1 cellular context compared by ENCODE assay signal in genomic region chr19:8513687-8514504, GRCh38.
A peak's percentile ranks its signal among the peaks of the same experiment; 100 is the strongest.
TF ChIP-seq lines count a peak whose summit lies in the region.

ZNF414 (minus strand) TSS chr19:8514167; CDS start chr19:8514046, 121 bp downstream.

TF ChIP-seq in HepG2, 621 proteins besides CTCF, POLR2A, EP300 and RAD21 (continued from another document and continues in another):
- TF ChIP-seq, protein P1, sequence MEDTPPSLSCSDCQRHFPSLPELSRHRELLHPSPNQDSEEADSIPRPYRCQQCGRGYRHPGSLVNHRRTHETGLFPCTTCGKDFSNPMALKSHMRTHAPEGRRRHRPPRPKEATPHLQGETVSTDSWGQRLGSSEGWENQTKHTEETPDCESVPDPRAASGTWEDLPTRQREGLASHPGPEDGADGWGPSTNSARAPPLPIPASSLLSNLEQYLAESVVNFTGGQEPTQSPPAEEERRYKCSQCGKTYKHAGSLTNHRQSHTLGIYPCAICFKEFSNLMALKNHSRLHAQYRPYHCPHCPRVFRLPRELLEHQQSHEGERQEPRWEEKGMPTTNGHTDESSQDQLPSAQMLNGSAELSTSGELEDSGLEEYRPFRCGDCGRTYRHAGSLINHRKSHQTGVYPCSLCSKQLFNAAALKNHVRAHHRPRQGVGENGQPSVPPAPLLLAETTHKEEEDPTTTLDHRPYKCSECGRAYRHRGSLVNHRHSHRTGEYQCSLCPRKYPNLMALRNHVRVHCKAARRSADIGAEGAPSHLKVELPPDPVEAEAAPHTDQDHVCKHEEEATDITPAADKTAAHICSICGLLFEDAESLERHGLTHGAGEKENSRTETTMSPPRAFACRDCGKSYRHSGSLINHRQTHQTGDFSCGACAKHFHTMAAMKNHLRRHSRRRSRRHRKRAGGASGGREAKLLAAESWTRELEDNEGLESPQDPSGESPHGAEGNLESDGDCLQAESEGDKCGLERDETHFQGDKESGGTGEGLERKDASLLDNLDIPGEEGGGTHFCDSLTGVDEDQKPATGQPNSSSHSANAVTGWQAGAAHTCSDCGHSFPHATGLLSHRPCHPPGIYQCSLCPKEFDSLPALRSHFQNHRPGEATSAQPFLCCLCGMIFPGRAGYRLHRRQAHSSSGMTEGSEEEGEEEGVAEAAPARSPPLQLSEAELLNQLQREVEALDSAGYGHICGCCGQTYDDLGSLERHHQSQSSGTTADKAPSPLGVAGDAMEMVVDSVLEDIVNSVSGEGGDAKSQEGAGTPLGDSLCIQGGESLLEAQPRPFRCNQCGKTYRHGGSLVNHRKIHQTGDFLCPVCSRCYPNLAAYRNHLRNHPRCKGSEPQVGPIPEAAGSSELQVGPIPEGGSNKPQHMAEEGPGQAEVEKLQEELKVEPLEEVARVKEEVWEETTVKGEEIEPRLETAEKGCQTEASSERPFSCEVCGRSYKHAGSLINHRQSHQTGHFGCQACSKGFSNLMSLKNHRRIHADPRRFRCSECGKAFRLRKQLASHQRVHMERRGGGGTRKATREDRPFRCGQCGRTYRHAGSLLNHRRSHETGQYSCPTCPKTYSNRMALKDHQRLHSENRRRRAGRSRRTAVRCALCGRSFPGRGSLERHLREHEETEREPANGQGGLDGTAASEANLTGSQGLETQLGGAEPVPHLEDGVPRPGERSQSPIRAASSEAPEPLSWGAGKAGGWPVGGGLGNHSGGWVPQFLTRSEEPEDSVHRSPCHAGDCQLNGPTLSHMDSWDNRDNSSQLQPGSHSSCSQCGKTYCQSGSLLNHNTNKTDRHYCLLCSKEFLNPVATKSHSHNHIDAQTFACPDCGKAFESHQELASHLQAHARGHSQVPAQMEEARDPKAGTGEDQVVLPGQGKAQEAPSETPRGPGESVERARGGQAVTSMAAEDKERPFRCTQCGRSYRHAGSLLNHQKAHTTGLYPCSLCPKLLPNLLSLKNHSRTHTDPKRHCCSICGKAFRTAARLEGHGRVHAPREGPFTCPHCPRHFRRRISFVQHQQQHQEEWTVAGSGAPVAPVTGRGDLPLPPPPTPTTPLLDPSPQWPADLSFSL (CRISPR knock-in tag; IDR thresholded peaks at IDR 0.05): no peak
- TF ChIP-seq ZNF501 (CRISPR knock-in tag; IDR thresholded peaks at IDR 0.05) (peak; percentile 79), ZFP90 (CRISPR knock-in tag; IDR thresholded peaks at IDR 0.05; ENCODE audit: borderline replicate concordance) (peak; percentile 72; the same call in 1 of the 2 replicates), HNRNPLL (IDR thresholded peaks at IDR 0.05; ENCODE audit: low read depth, low read length, poor library complexity, severe bottlenecking) (peak; percentile 37), ZBTB43 (CRISPR knock-in tag; conservative IDR thresholded peaks at IDR 0.05) (peak; percentile 71; the same call in 1 of the 2 replicates), E2F2 (CRISPR knock-in tag; IDR thresholded peaks at IDR 0.05; ENCODE audit: borderline replicate concordance) (no peak), KLF16 (CRISPR knock-in tag; IDR thresholded peaks at IDR 0.05) (no peak), ZNF138 (CRISPR knock-in tag; IDR thresholded peaks at IDR 0.05; ENCODE audit: low read depth) (no peak), ZNF382 (CRISPR knock-in tag; IDR thresholded peaks at IDR 0.05; ENCODE audit: borderline replicate concordance) (no peak), ZSCAN12 (CRISPR knock-in tag; IDR thresholded peaks at IDR 0.05) (peak; percentile 74; the same call in 1 of the 2 replicates), TFDP1 (CRISPR knock-in tag; IDR thresholded peaks at IDR 0.05; ENCODE audit: borderline replicate concordance) (peak; percentile 18; the same call in 1 of the 2 replicates), PHF21A (CRISPR knock-in tag; IDR thresholded peaks at IDR 0.05) (0 out of 2 replicates have a peak, but pooled peaks have one; percentile 34), TAF1 (CRISPR knock-in tag; IDR thresholded peaks at IDR 0.05) (peak; percentile 90), KIAA2018 (CRISPR knock-in tag; IDR thresholded peaks at IDR 0.05; ENCODE audit: borderline replicate concordance) (no peak), SMC3 (IDR thresholded peaks at IDR 0.05; ENCODE audit: low read length) (no peak), MIXL1 (CRISPR knock-in tag; IDR thresholded peaks at IDR 0.05) (no peak), SMARCC2 (IDR thresholded peaks at IDR 0.05) (no peak), AKAP8 (CRISPR knock-in tag; IDR thresholded peaks at IDR 0.05) (peak; percentile 76; the same call in 1 of the 2 replicates), NFKB2 (CRISPR knock-in tag; IDR thresholded peaks at IDR 0.05; ENCODE audit: borderline replicate concordance) (peak; percentile 54; the same call in 1 of the 2 replicates), HINFP (CRISPR knock-in tag; IDR thresholded peaks at IDR 0.05; ENCODE audit: low read depth) (peak; percentile 52; the same call in 1 of the 2 replicates), ZNF709 (CRISPR knock-in tag; IDR thresholded peaks at IDR 0.05) (no peak), ZNF326 (CRISPR knock-in tag; IDR thresholded peaks at IDR 0.05; ENCODE audit: borderline replicate concordance) (no peak), REPIN1 (CRISPR knock-in tag; IDR thresholded peaks at IDR 0.05; ENCODE audit: borderline replicate concordance, low read depth) (0 out of 2 replicates have a peak, but pooled peaks have one; percentile 62), ZGPAT (CRISPR knock-in tag; IDR thresholded peaks at IDR 0.05) (peak; percentile 77; the same call in 1 of the 2 replicates)
- TF ChIP-seq, protein P2, sequence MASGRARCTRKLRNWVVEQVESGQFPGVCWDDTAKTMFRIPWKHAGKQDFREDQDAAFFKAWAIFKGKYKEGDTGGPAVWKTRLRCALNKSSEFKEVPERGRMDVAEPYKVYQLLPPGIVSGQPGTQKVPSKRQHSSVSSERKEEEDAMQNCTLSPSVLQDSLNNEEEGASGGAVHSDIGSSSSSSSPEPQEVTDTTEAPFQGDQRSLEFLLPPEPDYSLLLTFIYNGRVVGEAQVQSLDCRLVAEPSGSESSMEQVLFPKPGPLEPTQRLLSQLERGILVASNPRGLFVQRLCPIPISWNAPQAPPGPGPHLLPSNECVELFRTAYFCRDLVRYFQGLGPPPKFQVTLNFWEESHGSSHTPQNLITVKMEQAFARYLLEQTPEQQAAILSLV (CRISPR knock-in tag; IDR thresholded peaks at IDR 0.05; ENCODE audit: borderline replicate concordance): peak; percentile 93
- TF ChIP-seq, protein P3, sequence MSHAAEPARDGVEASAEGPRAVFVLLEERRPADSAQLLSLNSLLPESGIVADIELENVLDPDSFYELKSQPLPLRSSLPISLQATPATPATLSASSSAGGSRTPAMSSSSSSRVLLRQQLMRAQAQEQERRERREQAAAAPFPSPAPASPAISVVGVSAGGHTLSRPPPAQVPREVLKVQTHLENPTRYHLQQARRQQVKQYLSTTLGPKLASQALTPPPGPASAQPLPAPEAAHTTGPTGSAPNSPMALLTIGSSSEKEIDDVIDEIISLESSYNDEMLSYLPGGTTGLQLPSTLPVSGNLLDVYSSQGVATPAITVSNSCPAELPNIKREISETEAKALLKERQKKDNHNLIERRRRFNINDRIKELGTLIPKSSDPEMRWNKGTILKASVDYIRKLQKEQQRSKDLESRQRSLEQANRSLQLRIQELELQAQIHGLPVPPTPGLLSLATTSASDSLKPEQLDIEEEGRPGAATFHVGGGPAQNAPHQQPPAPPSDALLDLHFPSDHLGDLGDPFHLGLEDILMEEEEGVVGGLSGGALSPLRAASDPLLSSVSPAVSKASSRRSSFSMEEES (CRISPR knock-in tag; IDR thresholded peaks at IDR 0.05): peak; percentile 12; the same call in 1 of the 2 replicates
- TF ChIP-seq, protein P4, sequence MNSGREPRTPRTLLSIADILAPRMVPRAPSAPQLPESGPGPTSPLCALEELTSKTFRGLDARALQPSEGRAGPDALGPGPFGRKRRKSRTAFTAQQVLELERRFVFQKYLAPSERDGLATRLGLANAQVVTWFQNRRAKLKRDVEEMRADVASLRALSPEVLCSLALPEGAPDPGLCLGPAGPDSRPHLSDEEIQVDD (CRISPR knock-in tag; IDR thresholded peaks at IDR 0.05; ENCODE audit: borderline replicate concordance): peak; percentile 30; the same call in 1 of the 2 replicates
